In genomic region chr19:3694361-3695123, GRCh38 we compare ENCODE assay signal across 21 cellular contexts. TPM values are rescaled to one million over a fixed set of nuclear protein-coding genes. Genes with fewer than 3 reads are reported as not detected.
"Had no signal": no experiment of that assay in that cellular context is flagged by ENCODE, and none has a peak within 500 bp of the region (broad histone marks: within the 10 kb centered on the region; RNA-seq: fewer than 3 reads in every experiment).

No MANE protein-coding gene starts in this region.

- H3K4me3 ChIP-seq: body of pancreas, gastrocnemius medialis, SJSA1, smooth muscle cell, upper lobe of right lung had no signal

- H3K27me3 Mint-ChIP-seq: activated CD8-positive, alpha-beta memory T cell treated with anti-CD3 and anti-CD28 coated beads, Interleukin-2, amount 10 ng/mL, durations not matched to agents 7 days and 5 days; activated naive CD4-positive, alpha-beta T cell treated with anti-CD3 and anti-CD28 coated beads, Interleukin-2, amount 50 U/mL, for 24 hours; activated T-cell treated with anti-CD3 and anti-CD28 coated beads, Interleukin-2, amount 50 U/mL, for 24 hours; naive B cell had no signal

- ATAC-seq: activated CD8-positive, alpha-beta memory T cell treated with anti-CD3 and anti-CD28 coated beads, Interleukin-2, amount 10 ng/mL, durations not matched to agents 7 days and 5 days; body of pancreas; gastrocnemius medialis; stimulated activated naive CD8-positive, alpha-beta T cell treated with anti-CD3 and anti-CD28 coated beads, Interleukin-15, Interleukin-2, amounts not matched to agents 100 U/mL and 50 U/mL, for 24 hours; upper lobe of right lung had no signal

- H3K27ac ChIP-seq: body of pancreas, neutrophil, SJSA1, upper lobe of right lung had no signal

- H3K36me3 ChIP-seq: gastrocnemius medialis, upper lobe of right lung had no signal

- H3K27me3 ChIP-seq: body of pancreas, gastrocnemius medialis, neutrophil, SJSA1, upper lobe of right lung had no signal

- H3K9me3 Mint-ChIP-seq: activated naive CD4-positive, alpha-beta T cell treated with anti-CD3 and anti-CD28 coated beads, Interleukin-2, amount 50 U/mL, for 24 hours; activated T-cell treated with anti-CD3 and anti-CD28 coated beads, Interleukin-2, amount 50 U/mL, for 24 hours had no signal

- DNase-seq: activated CD4-positive, alpha-beta T cell treated with anti-CD3 and anti-CD28 coated beads, Interleukin-2, amount 50 U/mL, for 48 hours; activated CD8-positive, alpha-beta memory T cell treated with anti-CD3 and anti-CD28 coated beads, Interleukin-2, amount 10 ng/mL, durations not matched to agents 7 days and 5 days; activated effector memory CD4-positive, alpha-beta T cell treated with Interleukin-2 at 50 U/mL for 16 hours; activated T-cell treated with anti-CD3 and anti-CD28 coated beads, Interleukin-2, amount 50 U/mL, for 24 hours; body of pancreas; caudate nucleus; cortex of kidney; effector memory CD4-positive, alpha-beta T cell; gastrocnemius medialis; islet precursor cell; naive B cell; stimulated activated CD4-positive, alpha-beta T cell treated with anti-CD3 and anti-CD28 coated beads, Interleukin-4, amount 100 ng/mL, for 4 hours; stimulated activated CD8-positive, alpha-beta memory T cell treated with anti-CD3 and anti-CD28 coated beads, Interleukin-4, amount 100 ng/mL, for 48 hours; stimulated activated naive CD8-positive, alpha-beta T cell treated with anti-CD3 and anti-CD28 coated beads, Interleukin-15, Interleukin-2, amounts not matched to agents 100 U/mL and 50 U/mL, for 24 hours; upper lobe of right lung had no signal

- H3K4me3 Mint-ChIP-seq: activated CD8-positive, alpha-beta memory T cell treated with anti-CD3 and anti-CD28 coated beads, Interleukin-2, amount 10 ng/mL, durations not matched to agents 7 days and 5 days; activated naive CD4-positive, alpha-beta T cell treated with anti-CD3 and anti-CD28 coated beads, Interleukin-2, amount 50 U/mL, for 24 hours; activated T-cell treated with anti-CD3 and anti-CD28 coated beads, Interleukin-2, amount 50 U/mL, for 24 hours; naive B cell had no signal

- H3K9me3 ChIP-seq: body of pancreas, gastrocnemius medialis, neutrophil, SJSA1, upper lobe of right lung had no signal

- H3K36me3 Mint-ChIP-seq: naive B cell had no signal

- H3K27ac Mint-ChIP-seq: activated CD8-positive, alpha-beta memory T cell treated with anti-CD3 and anti-CD28 coated beads, Interleukin-2, amount 10 ng/mL, durations not matched to agents 7 days and 5 days; activated naive CD4-positive, alpha-beta T cell treated with anti-CD3 and anti-CD28 coated beads, Interleukin-2, amount 50 U/mL, for 24 hours; activated T-cell treated with anti-CD3 and anti-CD28 coated beads, Interleukin-2, amount 50 U/mL, for 24 hours had no signal

RNA-seq across cellular contexts. Expression of gene TJP3, which starts 13.6 kb away (rescaled TPM):
- total RNA-seq: fibroblast of lung, lung microvascular endothelial cell, SJSA1 had no signal
